8 cellular contexts compared by ENCODE assay signal in genomic region chr4:149264093-149264733, GRCh38.
A peak's percentile ranks its signal among the peaks of the same experiment; 100 is the strongest.
DNase-seq lines count a peak whose midpoint lies in the region; ATAC-seq and TF ChIP-seq lines count a peak whose summit lies in the region.

No MANE protein-coding gene starts in this region.

- DNase-seq in AG08396 (ENCODE audit: low spot score) (peak; percentile 43), GM04504 (ENCODE audit: low read depth) (peak; percentile 71), H9 (peak; percentile 46), UCSD-AML1 (lab: John Stamatoyannopoulos, UW; ENCODE audit: unreplicated experiment) (peak; percentile 6), left ventricle myocardium superior (no peak), tibial artery (no peak)
- DNase-seq in stimulated activated naive CD8-positive, alpha-beta T cell treated with anti-CD3 and anti-CD28 coated beads, Interleukin-15, Interleukin-2, amounts not matched to agents 100 U/mL and 50 U/mL, for 24 hours, result no peak

- TF ChIP-seq CTCF in H9 (conservative IDR thresholded peaks at IDR 0.05) (peak; percentile 84), LNCAP (IDR thresholded peaks at IDR 0.05) (peak; percentile 75), tibial artery (IDR thresholded peaks at IDR 0.05) (peak; percentile 29 to 34)

- H2BK20ac ChIP-seq in H9 (ENCODE audit: low read depth, low read length, poor library complexity, severe bottlenecking), result no peak overlapping the region

- no peak overlapping the region for H2BK12ac ChIP-seq in H9 (ENCODE audit: insufficient read length, low read depth, low read length)

- H3K4me3 Mint-ChIP-seq in H9, result no peak overlapping the region

- no peaks in the 10 kb centered on the region for H3K36me3 Mint-ChIP-seq in H9 (ENCODE audit: insufficient read depth in 1 of 3, low read depth in 3 of 3)

- H3T11ph ChIP-seq in H9 (ENCODE audit: low read length), result no peak overlapping the region

- WGBS in H9 (ENCODE audit: extremely low coverage, insufficient read length, low lambda C conversion rate), result no CpG with 5 or more reads among the region's 2 CpGs

- H3K4me1 ChIP-seq in H9 (ENCODE audit: insufficient read depth, low read length) (no peaks in the 10 kb centered on the region), tibial artery (no peaks in the 10 kb centered on the region)

- ATAC-seq in left ventricle myocardium superior, result peak; percentile 64
- ATAC-seq in stimulated activated naive CD8-positive, alpha-beta T cell treated with anti-CD3 and anti-CD28 coated beads, Interleukin-15, Interleukin-2, amounts not matched to agents 100 U/mL and 50 U/mL, for 24 hours, result no peak

- no peak overlapping the region for H3K9ac ChIP-seq in H9 (ENCODE audit: extremely low read depth, insufficient read length, low read length)

- no peak overlapping the region for H3K27ac Mint-ChIP-seq in H9

- H2AFZ ChIP-seq in H9 (ENCODE audit: low read length), result no peak overlapping the region

- H3K79me2 ChIP-seq in H9 (ENCODE audit: insufficient read depth, low read length), result no peaks in the 10 kb centered on the region

- no peak overlapping the region for H2AK5ac ChIP-seq in H9 (ENCODE audit: insufficient read length, low read length)

- H3K23ac ChIP-seq in H9 (ENCODE audit: insufficient read length, low read depth, low read length), result no peak overlapping the region

- no peak overlapping the region for H3K4me3 ChIP-seq in tibial artery

- H2BK5ac ChIP-seq in H9 (ENCODE audit: insufficient read length, low read length), result no peak overlapping the region

- intact Hi-C loops in left ventricle myocardium superior (cut with micrococcal nuclease) (no loop called here), tibial artery (cut with DNase I; ENCODE audit: low total_unique reads) (no loop called here)

- H3K79me1 ChIP-seq in H9 (ENCODE audit: insufficient read depth, low read depth, low read length, poor library complexity, severe bottlenecking), result no peaks in the 10 kb centered on the region

- no peaks in the 10 kb centered on the region for H3K23me2 ChIP-seq in H9 (ENCODE audit: insufficient read length, low read depth, low read length, poor library complexity, severe bottlenecking)

- no peak overlapping the region for H2BK120ac ChIP-seq in H9 (ENCODE audit: low read depth, low read length, poor library complexity, severe bottlenecking)

- H3K9me3 ChIP-seq in H9 (ENCODE audit: control insufficient read depth, low read depth, low read length) (no peaks in the 10 kb centered on the region), tibial artery (no peaks in the 10 kb centered on the region)

- H3K56ac ChIP-seq in H9 (ENCODE audit: insufficient read length, low read depth, low read length), result no peak overlapping the region

- H3K4ac ChIP-seq in H9 (ENCODE audit: low read depth, low read length), result no peak overlapping the region

- no peaks in the 10 kb centered on the region; a peak in 1 of 5 replicates for H3K9me3 Mint-ChIP-seq in H9

- no peaks in the 10 kb centered on the region for H4K20me1 ChIP-seq in H9 (ENCODE audit: control insufficient read depth, insufficient read depth, insufficient read length)

- H3K4me1 Mint-ChIP-seq in H9, result peaks cover 0 to 2% of the 10 kb centered on the region in 2 experiments; a peak in 1 of 4 replicates

- no peaks in the 10 kb centered on the region for H3K36me3 ChIP-seq in tibial artery

- H2BK15ac ChIP-seq in H9 (ENCODE audit: low read depth, low read length), result no peak overlapping the region

- H3K27me3 Mint-ChIP-seq in H9 (ENCODE audit: low read depth), result no peaks in the 10 kb centered on the region

- H3K27ac ChIP-seq in H9 (ENCODE audit: insufficient read length, low read depth, low read length) (no peak overlapping the region), tibial artery (no peak overlapping the region)

- no peaks in the 10 kb centered on the region for H3K27me3 ChIP-seq in H9 (ENCODE audit: insufficient read depth, low read length)
- H3K27me3 ChIP-seq in tibial artery, result no peaks in the 10 kb centered on the region

- no peak overlapping the region for H3K14ac ChIP-seq in H9 (ENCODE audit: insufficient read depth, low read length)

- H3K18ac ChIP-seq in H9 (ENCODE audit: insufficient read length, low read depth, low read length), result no peak overlapping the region

- no peak overlapping the region for H4K91ac ChIP-seq in H9 (ENCODE audit: insufficient read length, low read depth, low read length)

- H3K4me2 ChIP-seq in H9 (ENCODE audit: insufficient read depth, insufficient read length, low read length), result no peak overlapping the region

- no peak overlapping the region for H4K8ac ChIP-seq in H9 (replicated peaks; ENCODE audit: insufficient read length, low read depth, low read length)

- no peak overlapping the region for H4K5ac ChIP-seq in H9 (ENCODE audit: insufficient read length, low read depth, low read length)

Comparison
In these comparisons a context has a peak if more than half of its experiments do, and no peak if none do; other contexts are left out.
1. DNase-seq: peak in AG08396 (single experiment), GM04504 (single experiment), H9 (single experiment) and UCSD-AML1 (single experiment); none in left ventricle myocardium superior (single experiment), tibial artery (0 of 2) and stimulated activated naive CD8-positive, alpha-beta T cell treated with anti-CD3 and anti-CD28 coated beads, Interleukin-15, Interleukin-2, amounts not matched to agents 100 U/mL and 50 U/mL, for 24 hours (single experiment).
2. CTCF ChIP-seq: peak in every context shown above with its lines; median percentile 84 in H9; 75 in LNCAP; 32 in tibial artery.